21 cellular contexts compared by ENCODE assay signal in the genomic region with DNA sequence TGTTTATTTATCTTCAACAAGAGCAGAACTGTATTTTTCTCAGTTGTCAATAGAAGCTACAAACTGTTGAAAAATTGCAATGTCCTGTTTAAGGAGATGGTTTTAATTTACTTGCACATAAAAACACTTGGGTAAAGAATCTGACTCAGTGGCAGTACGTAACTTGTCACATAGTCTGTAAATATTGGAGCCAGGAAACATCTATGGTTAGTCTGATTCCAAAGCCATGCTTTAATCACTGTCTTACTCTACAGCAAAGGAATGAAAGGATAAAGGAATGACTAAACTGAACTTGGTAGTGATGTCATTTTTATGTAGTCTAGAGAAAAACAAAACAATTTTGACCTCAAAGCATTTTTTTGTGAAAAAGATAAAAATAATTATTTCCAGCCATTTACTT.
A peak's percentile ranks its signal among the peaks of the same experiment; 100 is the strongest.
DNase-seq lines count a peak whose midpoint lies in the region; ATAC-seq, FAIRE-seq and TF ChIP-seq lines count a peak whose summit lies in the region.
"Had no signal": no experiment of that assay in that cellular context is flagged by ENCODE, and none has a peak within 500 bp of the region (broad histone marks: within the 10 kb centered on the region; RNA-seq: fewer than 3 reads in every experiment).

No MANE protein-coding gene starts in this region.

- TF ChIP-seq CTCF in BJ (IDR thresholded peaks at IDR 0.05; ENCODE audit: insufficient read depth, low read depth, low read length), result no peak

- WGBS in mesodermal cell (ENCODE audit: insufficient coverage in 2 of 2), 2 experiments, result no CpG with 5 or more reads among the region's 1 CpG

- peaks cover 4% of the 10 kb centered on the region for H3K9me3 ChIP-seq in mesodermal cell (ENCODE audit: control insufficient read depth, low read length)

- H3K27me3 ChIP-seq in BJ (ENCODE audit: control insufficient read depth, insufficient read depth, low read length), result no peaks in the 10 kb centered on the region
- H3K27me3 ChIP-seq: hepatocyte, right atrium auricular region had no signal

- CTCF ChIA-PET in BJ (lab: Yijun Ruan, JAX), result no interaction called here

- DNase-seq in BJ (ENCODE audit: low read depth) (peak; percentile 96), NCI-H226 (peak; percentile 46), NCI-H1105 treated with DMSO at 0.1 percent for 48 hours (lab: John Stamatoyannopoulos, UW) (no peak), LoVo (ENCODE audit: low spot score) (no peak)
- DNase-seq: activated CD8-positive, alpha-beta T cell treated with anti-CD3 and anti-CD28 coated beads for 36 hours; activated T-cell treated with anti-CD3 and anti-CD28 coated beads, Interleukin-2, amount 50 U/mL, for 1 hour; DMS79 treated with DMSO at 0.1 percent for 48 hours; naive B cell; NCI-H1436; NCI-H2171; NCI-H774; stimulated activated naive B cell treated with anti-CD40 and anti-IgM and Interleukin-4, amounts not matched to agents 10 μg/mL and 1 μg/mL and 100 μg/mL, for 72 hours had no signal

- H3K36me3 ChIP-seq in BJ (ENCODE audit: control insufficient read depth, insufficient read depth, low read length) (no peaks in the 10 kb centered on the region), mesodermal cell (ENCODE audit: control insufficient read depth, insufficient read depth, low read length) (no peaks in the 10 kb centered on the region)
- H3K36me3 ChIP-seq: right atrium auricular region had no signal

- FAIRE-seq in endometrium (lab: Jason Lieb, UNC), result peak; percentile 48
- FAIRE-seq: keratinocyte had no signal

- H3K4me3 ChIP-seq in BJ (ENCODE audit: low read depth, low read length) (no peak overlapping the region), mesodermal cell (ENCODE audit: extremely low read depth, insufficient read depth, low read length, poor library complexity, severe bottlenecking) (no peak overlapping the region)
- H3K4me3 ChIP-seq: hepatocyte, right atrium auricular region had no signal

- ATAC-seq in GM21367 (IDR thresholded peaks at IDR 0.05; ENCODE audit: unreplicated experiment) (no peak), HG03135 (IDR thresholded peaks at IDR 0.05; ENCODE audit: unreplicated experiment) (no peak)
- ATAC-seq: activated CD8-positive, alpha-beta T cell treated with anti-CD3 and anti-CD28 coated beads for 36 hours; esophagus mucosa; stimulated activated naive B cell treated with anti-CD40 and anti-IgM and Interleukin-4, amounts not matched to agents 10 μg/mL and 1 μg/mL and 100 μg/mL, for 72 hours; WTC11 had no signal

- POLR2A ChIA-PET in BJ (lab: Charles Lee), result no interaction called here

- peak overlapping the region; percentile 43 for H3K27ac ChIP-seq in mesodermal cell (ENCODE audit: low read depth, low read length, severe bottlenecking)
- H3K27ac ChIP-seq: hepatocyte, right atrium auricular region had no signal

- H3K4me1 ChIP-seq in mesodermal cell (ENCODE audit: control insufficient read depth, insufficient read depth, low read length, poor library complexity, severe bottlenecking), result no peaks in the 10 kb centered on the region
- H3K4me1 ChIP-seq: right atrium auricular region had no signal

Comparison
In these comparisons a context has a peak if more than half of its experiments do, and no peak if none do; other contexts are left out.
1. DNase-seq: peak in BJ (single experiment) and NCI-H226 (single experiment); none in NCI-H1105 treated with DMSO at 0.1 percent for 48 hours (single experiment) and LoVo (single experiment).